21 cellular contexts compared by ENCODE assay signal in genomic region chr11:120207517-120207916, GRCh38. TPM values are rescaled to one million over a fixed set of nuclear protein-coding genes. Genes with fewer than 3 reads are reported as not detected.
DNase-seq lines count a peak whose midpoint lies in the region; ATAC-seq, FAIRE-seq and TF ChIP-seq lines count a peak whose summit lies in the region.
"Had no signal": no experiment of that assay in that cellular context is flagged by ENCODE, and none has a peak within 500 bp of the region (broad histone marks: within the 10 kb centered on the region; RNA-seq: fewer than 3 reads in every experiment).

No MANE protein-coding gene starts in this region.

- TF ChIP-seq CTCF in AG04450 (IDR thresholded peaks at IDR 0.05; ENCODE audit: low read depth, low read length) (no peak), NB4 (IDR thresholded peaks at IDR 0.05; ENCODE audit: low read depth, low read length) (no peak), gastroesophageal sphincter (IDR thresholded peaks at IDR 0.05) (no peak), D721Med (IDR thresholded peaks at IDR 0.05; ENCODE audit: insufficient read depth, missing control alignments) (no peak)

- POLR2A ChIA-PET in AG04450 (lab: Yijun Ruan, JAX), result no interaction called here

- H3K27ac ChIP-seq in AG04450 (ENCODE audit: low read depth, low read length) (peak overlapping the region; percentile 2), gastroesophageal sphincter (peak overlapping the region in 3 of 4 donors; percentile 78 to 85 (median 82)), skeletal muscle tissue (ENCODE audit: low read depth, low read length) (peak overlapping the region; percentile 5)
- H3K27ac ChIP-seq: SK-N-MC had no signal

- no peaks in the 10 kb centered on the region for H3K27me3 ChIP-seq in AG04450 (ENCODE audit: control insufficient read depth, insufficient read depth, low read length)
- H3K27me3 ChIP-seq in gastroesophageal sphincter, result no peaks in the 10 kb centered on the region
- H3K27me3 ChIP-seq in skeletal muscle tissue (ENCODE audit: control insufficient read depth in 3 of 3, insufficient read depth in 3 of 3, low read length in 3 of 3), result peaks cover 2 to 45% (median 6%) of the 10 kb centered on the region in 3 donors
- H3K27me3 ChIP-seq: colonic mucosa had no signal

- DNase-seq in AG04450 (ENCODE audit: low read depth, low spot score) (no peak), NB4 (ENCODE audit: low read depth) (no peak), D721Med (ENCODE audit: insufficient read length, low spot score) (no peak), T-helper 2 cell (no peak)
- DNase-seq in activated T-cell treated with anti-CD3 and anti-CD28 coated beads, Interleukin-2, amount 50 U/mL, for 48 hours, result no peak
- DNase-seq: CD4-positive, CD25-positive, alpha-beta regulatory T cell; colonic mucosa; DMS 273 treated with DMSO at 0.1 percent for 48 hours; GM23248; left cardiac atrium; NCI-H1436 treated with DMSO at 0.1 percent for 48 hours; NCI-H524; stimulated activated CD4-positive, alpha-beta T cell treated with anti-CD3 and anti-CD28 coated beads, Interleukin-4, amount 100 ng/mL, for 24 hours; stimulated activated naive CD8-positive, alpha-beta T cell treated with anti-CD3 and anti-CD28 coated beads, Interleukin-15, Interleukin-2, amounts not matched to agents 100 U/mL and 50 U/mL, for 24 hours had no signal

- no peak for FAIRE-seq in D721Med (lab: Jason Lieb, UNC)

- WGBS in gastroesophageal sphincter (ENCODE audit: low coverage in 1 of 2), 2 donors, result 87 to 94% methylated on average over 5 to 7 of the region's 7 CpGs

- H3K36me3 ChIP-seq in gastroesophageal sphincter (no peaks in the 10 kb centered on the region), skeletal muscle tissue (ENCODE audit: control insufficient read depth in 3 of 3, insufficient read depth in 3 of 3, low read length in 3 of 3) (no peaks in the 10 kb centered on the region)
- H3K36me3 ChIP-seq: colonic mucosa had no signal

- no peak for ATAC-seq in gastroesophageal sphincter
- ATAC-seq in HG03469 (IDR thresholded peaks at IDR 0.05; ENCODE audit: unreplicated experiment), result no peak
- ATAC-seq: left cardiac atrium; stimulated activated naive CD8-positive, alpha-beta T cell treated with anti-CD3 and anti-CD28 coated beads, Interleukin-15, Interleukin-2, amounts not matched to agents 100 U/mL and 50 U/mL, for 24 hours had no signal

- H3K4me1 ChIP-seq in gastroesophageal sphincter (peaks cover 0 to 43% (median 20%) of the 10 kb centered on the region in 3 donors), skeletal muscle tissue (ENCODE audit: control insufficient read depth in 3 of 3, insufficient read depth in 3 of 3, low read length in 3 of 3) (peaks cover 23 to 32% (median 30%) of the 10 kb centered on the region in 3 donors)

- H3K9ac ChIP-seq in skeletal muscle tissue (ENCODE audit: low read depth in 1 of 3, low read length in 3 of 3), result no peak overlapping the region
- H3K9ac ChIP-seq: GM23248 had no signal

- TF ChIP-seq POLR2A in NB4 (IDR thresholded peaks at IDR 0.05; ENCODE audit: extremely low read depth, insufficient read length), result no peak
- TF ChIP-seq POLR2A in gastroesophageal sphincter (IDR thresholded peaks at IDR 0.05), result no peak

- TF ChIP-seq EP300 in gastroesophageal sphincter (IDR thresholded peaks at IDR 0.05), result no peak

- CTCF ChIA-PET in AG04450 (lab: Charles Lee), result interaction anchor here (0.8 to 1.3 kb wide), 2 partner anchors 28 to 127 kb away, joined by 3 to 5 read pairs; no protein-coding TSS in a partner anchor

- H3K9me3 ChIP-seq in AG04450 (ENCODE audit: control insufficient read depth, insufficient read depth, low read length) (no peaks in the 10 kb centered on the region; the same call in 1 of the 2 replicates), gastroesophageal sphincter (no peaks in the 10 kb centered on the region), skeletal muscle tissue (ENCODE audit: control insufficient read depth in 3 of 3, low read length in 3 of 3) (no peaks in the 10 kb centered on the region)
- H3K9me3 ChIP-seq: colonic mucosa had no signal

- H3K4me3 ChIP-seq in AG04450 (ENCODE audit: low read depth, low read length) (no peak overlapping the region), NB4 (ENCODE audit: low read depth, low read length) (peak overlapping the region; percentile 17), gastroesophageal sphincter (no peak overlapping the region), skeletal muscle tissue (ENCODE audit: low read length in 3 of 3) (no peak overlapping the region)
- H3K4me3 ChIP-seq: colonic mucosa, GM23248, SK-N-MC had no signal

RNA-seq across cellular contexts. Expression of gene OAF, which starts 3.3 kb away (rescaled TPM):
- polyA plus RNA-seq in AG04450 (2011; rRNA removed), result 26.6 and 37.0 TPM in 2 replicates
- polyA minus RNA-seq in AG04450 (2011; rRNA and poly(A)+ RNA removed), result 17.3 and 23.6 TPM in 2 replicates
- 100 to 1,000 TPM in 1 of 4 donors, 10 to 100 TPM in 3; 30.0 to 100 (median 42.4) TPM for total RNA-seq in gastroesophageal sphincter
- total RNA-seq in skeletal muscle tissue, result 13.6 TPM

RNA-seq across cellular contexts. Expression of gene POU2F3, which starts 32.4 kb away (rescaled TPM):
- 0.05 TPM in 1 of 2 replicates, not detected in the other for polyA plus RNA-seq in AG04450 (2011; rRNA removed)
- polyA minus RNA-seq in AG04450 (2011; rRNA and poly(A)+ RNA removed), result not detected in 2 replicates
- total RNA-seq in gastroesophageal sphincter, result under 1 TPM in 2 of 4 donors, not detected in 2; 0.27 to 0.46 TPM
- not detected for total RNA-seq in skeletal muscle tissue
- total RNA-seq: CD4-positive, CD25-positive, alpha-beta regulatory T cell; GM23248; left cardiac atrium; RPMI7951; T-helper 2 cell treated with Interferon-gamma antibody and Interleukin-4, amounts not matched to agents 100 ng/mL and 5 ng/mL, for 36 hours had no signal
- polyA plus RNA-seq: CD4-positive, CD25-positive, alpha-beta regulatory T cell; GM23248; neural cell had no signal

Comparison
In these comparisons a context has a peak if more than half of its experiments do, and no peak if none do; other contexts are left out.
1. H3K27ac ChIP-seq: peak in every context shown above with its lines; median percentile 82 in gastroesophageal sphincter; 5 in skeletal muscle tissue; 2 in AG04450.